In genomic region chr17:58082870-58083490, GRCh38 we compare ENCODE assay signal across 8 cellular contexts. TPM values are rescaled to one million over a fixed set of nuclear protein-coding genes. Genes with fewer than 3 reads are reported as not detected.
DNase-seq lines count a peak whose midpoint lies in the region; ATAC-seq and TF ChIP-seq lines count a peak whose summit lies in the region.

Gene DYNLL2 (plus strand): TSS chr17:58083419. CDS start chr17:58087091, 3,672 bp downstream.

- intact Hi-C loops in dendritic cell treated with granulocyte-macrophage colony-stimulating factor and Interleukin-4, amounts not matched to agents 40 ng/mL and 50 ng/mL, for 4 days (cut with micrococcal nuclease), result no loop called here
- intact Hi-C loops in left lung (cut with DNase I), result loop anchor here in 1 of 2 donors (10.0 kb wide), 1 partner anchor 78 kb away; the partner anchor contains the start of gene SRSF1

- peaks cover 20% of the 10 kb centered on the region for H3K36me3 Mint-ChIP-seq in dendritic cell treated with granulocyte-macrophage colony-stimulating factor and Interleukin-4, amounts not matched to agents 40 ng/mL and 50 ng/mL, for 4 days (ENCODE audit: low read depth)

- H3K4me3 Mint-ChIP-seq in dendritic cell treated with granulocyte-macrophage colony-stimulating factor and Interleukin-4, amounts not matched to agents 40 ng/mL and 50 ng/mL, for 4 days, result peak within 1 kb of the TSS; percentile 82

- peak within 1 kb of the TSS; percentile 82 for H3K27ac Mint-ChIP-seq in dendritic cell treated with granulocyte-macrophage colony-stimulating factor and Interleukin-4, amounts not matched to agents 40 ng/mL and 50 ng/mL, for 4 days

- peak; percentile 69 for ATAC-seq in HG03460 (IDR thresholded peaks at IDR 0.05; ENCODE audit: unreplicated experiment)
- peak; percentile 92 for ATAC-seq in left lung

- no peaks in the 10 kb centered on the region for H3K9me3 ChIP-seq in left lung

- no peak for TF ChIP-seq CTCF in left lung (IDR thresholded peaks at IDR 0.05)

- peaks cover 32% of the 10 kb centered on the region for H3K4me1 Mint-ChIP-seq in dendritic cell treated with granulocyte-macrophage colony-stimulating factor and Interleukin-4, amounts not matched to agents 40 ng/mL and 50 ng/mL, for 4 days (ENCODE audit: low read depth)

- H3K4me3 ChIP-seq in left lung, result peak within 1 kb of the TSS; percentile 96 to 97

- H3K4me1 ChIP-seq in left lung, result peaks cover 9 to 35% of the 10 kb centered on the region in 2 donors

- no peaks in the 10 kb centered on the region for H3K9me3 Mint-ChIP-seq in dendritic cell treated with granulocyte-macrophage colony-stimulating factor and Interleukin-4, amounts not matched to agents 40 ng/mL and 50 ng/mL, for 4 days

- DNase-seq in Ammon's horn (ENCODE audit: low spot score) (peak; percentile 87), GM19240 (ENCODE audit: insufficient read length, low spot score) (peak; percentile 93), NCI-H526 treated with DMSO at 0.1 percent for 48 hours (lab: John Stamatoyannopoulos, UW) (peak; percentile 79), left lung (peak; percentile 93 to 96)
- DNase-seq in activated CD4-positive, alpha-beta T cell treated with anti-CD3 and anti-CD28 coated beads, Interleukin-2, amount 50 U/mL, for 24 hours (ENCODE audit: low read depth in 1 of 2, low spot score in 1 of 2), result peak; percentile 76 to 90
- peak; percentile 89 for DNase-seq in stimulated activated CD4-positive, alpha-beta T cell treated with anti-CD3 and anti-CD28 coated beads, Interleukin-2, amount 100 ng/mL, for 4 hours (ENCODE audit: low read depth)

- peaks cover 15% of the 10 kb centered on the region for H3K27me3 Mint-ChIP-seq in dendritic cell treated with granulocyte-macrophage colony-stimulating factor and Interleukin-4, amounts not matched to agents 40 ng/mL and 50 ng/mL, for 4 days

- H3K27ac ChIP-seq in left lung, result peak within 1 kb of the TSS; percentile 88 to 92

- peaks cover 0 to 14% of the 10 kb centered on the region in 2 donors for H3K36me3 ChIP-seq in left lung

- no peaks in the 10 kb centered on the region for H3K27me3 ChIP-seq in left lung

RNA-seq across cellular contexts. Expression of gene DYNLL2, which starts in this region (rescaled TPM):
- 10 to 100 TPM; 36.3 to 38.2 TPM for total RNA-seq in left lung

Comparison
In these comparisons a context has a peak if more than half of its experiments do, and no peak if none do; other contexts are left out.
1. Peak in every context shown above with its lines: DNase-seq, ATAC-seq, H3K4me3 ChIP-seq and H3K27ac ChIP-seq.